In the genomic region with DNA sequence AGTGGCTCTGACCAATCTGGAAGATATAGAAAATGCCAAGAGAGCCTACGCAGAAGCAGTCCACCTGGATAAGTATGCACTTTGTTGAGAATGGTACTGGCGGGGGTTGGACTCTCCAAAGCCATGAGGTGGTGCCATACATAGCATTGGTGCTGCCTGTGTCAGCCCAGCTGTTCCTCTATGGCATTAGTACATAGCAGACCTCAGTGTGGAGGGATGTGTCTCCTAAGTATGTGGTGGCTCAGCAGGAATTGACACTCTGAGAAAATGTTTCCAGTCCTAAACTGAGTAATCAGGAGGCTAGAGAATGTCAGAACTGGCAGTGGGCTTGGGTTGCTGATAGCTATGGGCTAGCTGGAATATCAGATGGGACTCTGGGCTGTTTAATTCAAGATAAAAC, we compare ENCODE assay signal across 29 cellular contexts. TPM values are rescaled to one million over a fixed set of nuclear protein-coding genes. Genes with fewer than 3 reads are reported as not detected.
"Had no signal": no experiment of that assay in that cellular context is flagged by ENCODE, and none has a peak within 500 bp of the region (broad histone marks: within the 10 kb centered on the region; RNA-seq: fewer than 3 reads in every experiment).

No MANE protein-coding gene starts in this region.

- H3K4me1 ChIP-seq: ascending aorta, SJSA1 had no signal

- ATAC-seq: activated CD8-positive, alpha-beta T cell treated with anti-CD3 and anti-CD28 coated beads, Interleukin-2, amount 10 ng/mL, durations not matched to agents 7 days and 5 days; activated naive CD4-positive, alpha-beta T cell treated with anti-CD3 and anti-CD28 coated beads, Interleukin-2, amount 50 U/mL, for 72 hours; activated naive CD8-positive, alpha-beta T cell treated with anti-CD3 and anti-CD28 coated beads, Interleukin-2, amount 50 U/mL, for 24 hours; body of pancreas; Panc1; WTC11 had no signal

- H3K27me3 ChIP-seq: ascending aorta, body of pancreas, SJSA1 had no signal

- H3K4me3 ChIP-seq: ascending aorta, body of pancreas, SJSA1 had no signal

- H3K27ac ChIP-seq: ascending aorta, body of pancreas, SJSA1 had no signal

- H3K9me3 ChIP-seq: ascending aorta, body of pancreas, SJSA1 had no signal

- DNase-seq: activated CD4-positive, alpha-beta T cell treated with anti-CD3 and anti-CD28 coated beads for 48 hours; activated CD4-positive, alpha-beta T cell treated with anti-CD3 and anti-CD28 coated beads, Interleukin-2, amount 50 U/mL, for 4 hours; activated CD4-positive, CD25-positive, alpha-beta regulatory T cell treated with anti-CD3 and anti-CD28 coated beads, Interleukin-2, amount 50 U/mL, for 72 hours; activated CD8-positive, alpha-beta T cell treated with anti-CD3 and anti-CD28 coated beads, Interleukin-2, amount 10 ng/mL, durations not matched to agents 7 days and 5 days; activated effector memory CD4-positive, alpha-beta T cell treated with anti-CD3 and anti-CD28 coated beads, Interleukin-2, amount 50 U/mL, for 16 hours; activated naive CD4-positive, alpha-beta T cell treated with Interleukin-2 at 50 U/mL for 16 hours; activated naive CD8-positive, alpha-beta T cell treated with anti-CD3 and anti-CD28 coated beads, Interleukin-2, amount 50 U/mL, for 24 hours; activated T-cell treated with anti-CD3 and anti-CD28 coated beads, Interleukin-2, amount 50 U/mL, for 24 hours; amniotic stem cell; body of pancreas; central memory CD4-positive, alpha-beta T cell; NCI-H1105 treated with DMSO at 0.1 percent for 48 hours; NCI-H1436 treated with DMSO at 0.1 percent for 48 hours; NCI-H2029; NCI-H2107; NCI-H2171 treated with DMSO at 0.1 percent for 48 hours; NCI-H226; NCI-H526; NCI-H774; Right ventricle myocardium superior; RPMI8226 had no signal

RNA-seq across cellular contexts. Expression of a gene that starts 49.1 kb away (rescaled TPM):
- total RNA-seq: ascending aorta, body of pancreas, bronchial epithelial cell, chondrocyte, NCI-H460, Right ventricle myocardium superior, SJSA1, WTC11 had no signal
